ENCODE assay signal across 10 cellular contexts in the genomic region with DNA sequence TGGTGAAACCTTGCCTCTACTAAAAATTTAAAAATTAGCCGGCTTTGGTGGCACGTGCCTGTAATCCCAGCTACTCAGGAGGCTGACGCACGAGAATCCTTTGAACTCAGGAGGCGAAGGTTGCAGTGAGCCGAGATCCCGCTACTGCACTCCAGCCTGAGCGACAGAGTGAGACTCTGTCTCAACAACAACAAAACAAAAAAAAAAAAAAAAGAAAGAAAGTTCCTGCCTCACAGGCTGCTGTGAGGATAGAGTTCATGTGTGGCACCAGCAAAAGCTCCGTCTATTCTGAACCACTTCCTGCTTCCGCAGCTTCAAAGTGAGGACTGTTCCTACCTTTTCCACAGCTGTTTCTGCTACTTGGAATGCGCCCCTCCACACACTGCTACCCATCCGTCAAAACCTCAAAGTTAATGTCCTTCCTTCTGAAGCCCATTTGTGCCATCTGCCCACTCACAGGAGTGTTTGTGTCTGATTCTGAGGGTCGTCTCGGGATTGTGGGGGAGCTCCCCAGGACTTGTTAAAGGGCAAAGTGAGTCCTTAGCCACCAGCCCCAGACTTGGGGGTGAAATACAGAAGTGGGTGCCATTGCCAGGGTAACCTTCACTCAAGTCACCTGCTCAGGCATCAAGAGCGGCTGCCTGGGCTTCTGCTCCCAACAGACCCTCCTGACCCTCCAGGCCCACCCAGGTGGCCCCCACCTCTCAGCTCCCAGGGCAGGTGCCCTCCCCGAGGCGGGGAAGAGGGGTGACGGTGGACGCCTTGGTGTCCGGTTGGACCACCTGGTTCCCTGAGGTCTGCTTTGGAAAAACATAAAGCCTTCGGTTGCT. TPM values are rescaled to one million over a fixed set of nuclear protein-coding genes. Genes with fewer than 3 reads are reported as not detected.
DNase-seq lines count a peak whose midpoint lies in the region; ATAC-seq and TF ChIP-seq lines count a peak whose summit lies in the region.
"Had no signal": no experiment of that assay in that cellular context is flagged by ENCODE, and none has a peak within 500 bp of the region (broad histone marks: within the 10 kb centered on the region; RNA-seq: fewer than 3 reads in every experiment).

No MANE protein-coding gene starts in this region.

- POLR2A ChIA-PET in MCF 10A (lab: Yijun Ruan, JAX) = interaction anchor here (0.9 kb wide), 1 partner anchor 20 kb away, joined by 3 read pairs; no protein-coding TSS in a partner anchor

- H3K36me3 ChIP-seq in breast epithelium (no peaks in the 10 kb centered on the region), BE2C (peaks cover 8% of the 10 kb centered on the region; the same call in 1 of the 2 replicates)

- BruUV-seq in MCF 10A (replicated peaks; lab: Mats Ljungman, UMichigan) = TSS peak; percentile 42

- peaks cover 10% of the 10 kb centered on the region for H3K4me1 Mint-ChIP-seq in MCF 10A (ENCODE audit: insufficient read depth, unreplicated experiment)
- peaks cover 44% of the 10 kb centered on the region for H3K4me1 Mint-ChIP-seq in activated T-cell treated with anti-CD3 and anti-CD28 coated beads, Interleukin-2, amount 50 U/mL, for 4 hours (ENCODE audit: low read depth)
- peaks cover 16% of the 10 kb centered on the region for H3K4me1 Mint-ChIP-seq in type B pancreatic cell (ENCODE audit: unreplicated experiment)

- H3K4me1 ChIP-seq in breast epithelium (peaks cover 0 to 14% of the 10 kb centered on the region in 2 donors), BE2C (no peaks in the 10 kb centered on the region)

- no peak for ATAC-seq in activated T-cell treated with anti-CD3 and anti-CD28 coated beads, Interleukin-2, amount 50 U/mL, for 4 hours

- DNase-seq in MCF 10A (ENCODE audit: unreplicated experiment) (no peak), breast epithelium (ENCODE audit: low spot score in 2 of 2) (no peak), kidney glomerular epithelial cell (lab: John Stamatoyannopoulos, UW) (peak; percentile 13), type B pancreatic cell (ENCODE audit: extremely low spot score, unreplicated experiment) (no peak), iPS-NIHi11 (ENCODE audit: low spot score) (no peak), BE2C (no peak)
- DNase-seq in activated T-cell treated with anti-CD3 and anti-CD28 coated beads, Interleukin-2, amount 50 U/mL, for 4 hours = no peak
- DNase-seq in stimulated activated CD4-positive, alpha-beta T cell treated with anti-CD3 and anti-CD28 coated beads, Interleukin-4, amount 100 ng/mL, for 1 hour = no peak
- DNase-seq: PC-9 had no signal

- peaks cover 31% of the 10 kb centered on the region for H3K36me3 Mint-ChIP-seq in MCF 10A (ENCODE audit: insufficient read depth, unreplicated experiment)
- H3K36me3 Mint-ChIP-seq in activated T-cell treated with anti-CD3 and anti-CD28 coated beads, Interleukin-2, amount 50 U/mL, for 4 hours (ENCODE audit: insufficient read depth) = peaks cover 5% of the 10 kb centered on the region
- H3K36me3 Mint-ChIP-seq in type B pancreatic cell = no peaks in the 10 kb centered on the region

- H3K9me3 ChIP-seq in breast epithelium (no peaks in the 10 kb centered on the region), BE2C (no peaks in the 10 kb centered on the region)

- intact Hi-C loops in MCF 10A (cut with micrococcal nuclease) = loop anchor here (10.0 kb wide), 1 partner anchor 150 kb away; the partner anchor contains the start of genes PIP5K1C and TJP3
- intact Hi-C loops in breast epithelium (cut with DNase I; ENCODE audit: low total_unique reads) = no loop called here

- H3K4me3 Mint-ChIP-seq in MCF 10A (ENCODE audit: unreplicated experiment) = no peak overlapping the region
- H3K4me3 Mint-ChIP-seq in activated T-cell treated with anti-CD3 and anti-CD28 coated beads, Interleukin-2, amount 50 U/mL, for 4 hours = peak overlapping the region; percentile 98
- peak overlapping the region; percentile 52 for H3K4me3 Mint-ChIP-seq in type B pancreatic cell

- TF ChIP-seq CTCF in MCF 10A (IDR thresholded peaks at IDR 0.05; ENCODE audit: unreplicated experiment) (no peak), breast epithelium (IDR thresholded peaks at IDR 0.05) (no peak), type B pancreatic cell (conservative IDR thresholded peaks at IDR 0.05) (no peak), BE2C (IDR thresholded peaks at IDR 0.05; ENCODE audit: low read depth, low read length) (no peak)

- H3K4me3 ChIP-seq in breast epithelium (no peak overlapping the region), BE2C (ENCODE audit: low read depth, low read length) (no peak overlapping the region)
- H3K4me3 ChIP-seq: PC-9 had no signal

- no peak for TF ChIP-seq POLR2A in breast epithelium (IDR thresholded peaks at IDR 0.05)

- CTCF ChIA-PET in MCF 10A (lab: Yijun Ruan, JAX) = interaction anchor here (0.5 to 1.8 kb wide), 4 partner anchors 10 to 1351 kb away, joined by 3 to 16 read pairs (median 3); no protein-coding TSS in a partner anchor

- H3K27me3 ChIP-seq in breast epithelium (no peaks in the 10 kb centered on the region), BE2C (no peaks in the 10 kb centered on the region)

- H3K27me3 Mint-ChIP-seq in MCF 10A (ENCODE audit: insufficient read depth, unreplicated experiment) = no peaks in the 10 kb centered on the region
- H3K27me3 Mint-ChIP-seq in activated T-cell treated with anti-CD3 and anti-CD28 coated beads, Interleukin-2, amount 50 U/mL, for 4 hours (ENCODE audit: low read depth) = no peaks in the 10 kb centered on the region
- no peaks in the 10 kb centered on the region for H3K27me3 Mint-ChIP-seq in type B pancreatic cell

- H3K27ac Mint-ChIP-seq in MCF 10A (ENCODE audit: low read depth, unreplicated experiment) = no peak overlapping the region
- H3K27ac Mint-ChIP-seq in type B pancreatic cell = no peak overlapping the region

- peak overlapping the region in 1 of 2 donors; percentile 65 for H3K27ac ChIP-seq in breast epithelium
- H3K27ac ChIP-seq: PC-9 had no signal

- H3K9me3 Mint-ChIP-seq in MCF 10A (ENCODE audit: unreplicated experiment) (no peaks in the 10 kb centered on the region), type B pancreatic cell (no peaks in the 10 kb centered on the region)
- no peaks in the 10 kb centered on the region for H3K9me3 Mint-ChIP-seq in activated T-cell treated with anti-CD3 and anti-CD28 coated beads, Interleukin-2, amount 50 U/mL, for 4 hours

RNA-seq across cellular contexts. Expression of gene MFSD12, which starts 2.9 kb away (rescaled TPM):
- total RNA-seq in MCF 10A (2022) (77.5 and 79.4 TPM in 2 replicates), breast epithelium (10 to 100 TPM; 44.5 to 50.9 (median 44.9) TPM), type B pancreatic cell (ENCODE audit: low replicate concordance) (74.1 and 80.9 TPM in 2 replicates)
- 100 to 1,000 TPM in 2 of 3 donors, 10 to 100 TPM in 1; 94.6 to 148 (median 128) TPM for total RNA-seq in activated T-cell treated with anti-CD3 and anti-CD28 coated beads, Interleukin-2, amount 50 U/mL, for 4 hours
- polyA plus RNA-seq in BE2C (2012; ENCODE audit: insufficient read depth, insufficient read length, low read depth) = 119 TPM

RNA-seq across cellular contexts. Expression of gene TEKTIP1, which starts 15.5 kb away (rescaled TPM):
- total RNA-seq in MCF 10A (2022) (0.49 and 1.0 TPM in 2 replicates), breast epithelium (1 to 10 TPM in 1 of 3 donors, not detected in 2; 2.0 TPM), type B pancreatic cell (ENCODE audit: low replicate concordance) (1.3 and 3.4 TPM in 2 replicates)
- 1 to 10 TPM in 2 of 3 donors, not detected in 1; 1.0 to 1.1 TPM for total RNA-seq in activated T-cell treated with anti-CD3 and anti-CD28 coated beads, Interleukin-2, amount 50 U/mL, for 4 hours
- 6.1 TPM for polyA plus RNA-seq in BE2C (2012; ENCODE audit: insufficient read depth, insufficient read length, low read depth)
- polyA plus RNA-seq: BJ had no signal

RNA-seq across cellular contexts. Expression of gene HMG20B, which starts 18.3 kb away (rescaled TPM):
- total RNA-seq in MCF 10A (2022) (54.7 and 64.7 TPM in 2 replicates), breast epithelium (100 to 1,000 TPM; 120 to 142 (median 127) TPM), type B pancreatic cell (ENCODE audit: low replicate concordance) (60.1 and 78.3 TPM in 2 replicates)
- total RNA-seq in activated T-cell treated with anti-CD3 and anti-CD28 coated beads, Interleukin-2, amount 50 U/mL, for 4 hours = 10 to 100 TPM; 56.3 to 60.9 (median 59.3) TPM
- polyA plus RNA-seq in BE2C (2012; ENCODE audit: insufficient read depth, insufficient read length, low read depth) = 136 TPM

RNA-seq across cellular contexts. Expression of gene GIPC3, which starts 30.8 kb away (rescaled TPM):
- total RNA-seq in MCF 10A (2022) (not detected in 2 replicates), breast epithelium (under 1 TPM; 0.29 to 0.66 (median 0.64) TPM), type B pancreatic cell (ENCODE audit: low replicate concordance) (0.07 TPM in 1 of 2 replicates, not detected in the other)
- under 1 TPM; 0.23 to 0.40 (median 0.27) TPM for total RNA-seq in activated T-cell treated with anti-CD3 and anti-CD28 coated beads, Interleukin-2, amount 50 U/mL, for 4 hours
- not detected for polyA plus RNA-seq in BE2C (2012; ENCODE audit: insufficient read depth, insufficient read length, low read depth)
- total RNA-seq: PC-9 had no signal

RNA-seq across cellular contexts. Expression of gene FZR1, which starts 48.4 kb away (rescaled TPM):
- total RNA-seq in MCF 10A (2022) = 46.4 and 48.9 TPM in 2 replicates
- total RNA-seq in breast epithelium = 10 to 100 TPM; 15.8 to 28.7 (median 26.5) TPM
- 10 to 100 TPM; 30.4 to 38.1 (median 33.2) TPM for total RNA-seq in activated T-cell treated with anti-CD3 and anti-CD28 coated beads, Interleukin-2, amount 50 U/mL, for 4 hours
- total RNA-seq in type B pancreatic cell (ENCODE audit: low replicate concordance) = 59.4 and 63.2 TPM in 2 replicates
- 79.6 TPM for polyA plus RNA-seq in BE2C (2012; ENCODE audit: insufficient read depth, insufficient read length, low read depth)
